23 cellular contexts compared by ENCODE assay signal in genomic region chr3:23607184-23607847, GRCh38.
"Had no signal": no experiment of that assay in that cellular context is flagged by ENCODE, and none has a peak within 500 bp of the region (broad histone marks: within the 10 kb centered on the region; RNA-seq: fewer than 3 reads in every experiment).

No MANE protein-coding gene starts in this region.

- H3K27me3 ChIP-seq: brain microvascular endothelial cell, colonic mucosa, transverse colon, vagina had no signal

- H3K4me3 Mint-ChIP-seq: activated B cell treated with CpG ODN at 0.5 μM for 24 hours; activated CD4-positive, alpha-beta T cell treated with anti-CD3 and anti-CD28 coated beads, Interleukin-2, amount 10 ng/mL, durations not matched to agents 24 days and 14 days; activated CD8-positive, alpha-beta T cell treated with anti-CD3 and anti-CD28 coated beads for 36 hours; activated naive CD8-positive, alpha-beta T cell treated with anti-CD3 and anti-CD28 coated beads for 36 hours; activated T-helper 17 cell treated with anti-CD3 and anti-CD28 coated beads, Interleukin-2, amount 50 U/mL, for 72 hours; neural crest cell; stimulated activated naive CD8-positive, alpha-beta T cell treated with anti-CD3 and anti-CD28 coated beads, Interleukin-15, Interleukin-2, amounts not matched to agents 100 ng/mL and 50 ng/mL, for 24 hours; T-cell had no signal

- H3K27ac ChIP-seq: brain microvascular endothelial cell, colonic mucosa, prostate gland, skin epidermis, transverse colon, vagina had no signal

- H3K9me3 Mint-ChIP-seq: activated B cell treated with CpG ODN at 0.5 μM for 24 hours; activated CD4-positive, alpha-beta T cell treated with anti-CD3 and anti-CD28 coated beads, Interleukin-2, amount 10 ng/mL, durations not matched to agents 24 days and 14 days; activated CD8-positive, alpha-beta T cell treated with anti-CD3 and anti-CD28 coated beads for 36 hours; activated naive CD8-positive, alpha-beta T cell treated with anti-CD3 and anti-CD28 coated beads for 36 hours; activated T-helper 17 cell treated with anti-CD3 and anti-CD28 coated beads, Interleukin-2, amount 50 U/mL, for 72 hours; neural crest cell; stimulated activated naive CD8-positive, alpha-beta T cell treated with anti-CD3 and anti-CD28 coated beads, Interleukin-15, Interleukin-2, amounts not matched to agents 100 ng/mL and 50 ng/mL, for 24 hours; T-cell had no signal

- H3K27me3 Mint-ChIP-seq: activated B cell treated with CpG ODN at 0.5 μM for 24 hours; activated CD8-positive, alpha-beta T cell treated with anti-CD3 and anti-CD28 coated beads for 36 hours; stimulated activated naive CD8-positive, alpha-beta T cell treated with anti-CD3 and anti-CD28 coated beads, Interleukin-15, Interleukin-2, amounts not matched to agents 100 ng/mL and 50 ng/mL, for 24 hours had no signal

- H3K27ac Mint-ChIP-seq: activated B cell treated with CpG ODN at 0.5 μM for 24 hours; activated CD4-positive, alpha-beta T cell treated with anti-CD3 and anti-CD28 coated beads, Interleukin-2, amount 10 ng/mL, durations not matched to agents 24 days and 14 days; activated CD8-positive, alpha-beta T cell treated with anti-CD3 and anti-CD28 coated beads for 36 hours; activated naive CD8-positive, alpha-beta T cell treated with anti-CD3 and anti-CD28 coated beads for 36 hours; activated T-helper 17 cell treated with anti-CD3 and anti-CD28 coated beads, Interleukin-2, amount 50 U/mL, for 72 hours; stimulated activated naive CD8-positive, alpha-beta T cell treated with anti-CD3 and anti-CD28 coated beads, Interleukin-15, Interleukin-2, amounts not matched to agents 100 ng/mL and 50 ng/mL, for 24 hours; T-cell had no signal

- H3K36me3 ChIP-seq: brain microvascular endothelial cell, colonic mucosa, prostate gland, transverse colon, vagina had no signal

- DNase-seq: activated B cell treated with CpG ODN at 0.5 μM for 24 hours; activated CD4-positive, alpha-beta T cell treated with anti-CD3 and anti-CD28 coated beads, Interleukin-2, amount 10 ng/mL, durations not matched to agents 24 days and 14 days; activated CD8-positive, alpha-beta T cell treated with anti-CD3 and anti-CD28 coated beads for 36 hours; activated naive CD4-positive, alpha-beta T cell; activated naive CD8-positive, alpha-beta T cell treated with anti-CD3 and anti-CD28 coated beads for 36 hours; activated T-cell treated with anti-CD3 and anti-CD28 coated beads, Interleukin-2, amount 50 U/mL, for 1 hour; brain microvascular endothelial cell; central memory CD4-positive, alpha-beta T cell; colonic mucosa; hippocampal formation; kidney; left ventricle myocardium superior; right cardiac atrium; stimulated activated CD4-positive, alpha-beta T cell treated with anti-CD3 and anti-CD28 coated beads, Interleukin-15, amount 100 ng/mL, for 24 hours; stimulated activated CD4-positive, alpha-beta T cell treated with anti-CD3 and anti-CD28 coated beads, Interleukin-2, amount 100 ng/mL, for 48 hours; T-cell; transverse colon had no signal

- ATAC-seq: activated CD8-positive, alpha-beta T cell treated with anti-CD3 and anti-CD28 coated beads for 36 hours; activated T-helper 17 cell treated with anti-CD3 and anti-CD28 coated beads, Interleukin-2, amount 50 U/mL, for 72 hours; left ventricle myocardium superior; right cardiac atrium; T-cell had no signal

- H3K9me3 ChIP-seq: colonic mucosa, prostate gland, transverse colon, vagina had no signal

- H3K4me1 ChIP-seq: colonic mucosa, prostate gland had no signal

- H3K4me1 Mint-ChIP-seq: activated CD4-positive, alpha-beta T cell treated with anti-CD3 and anti-CD28 coated beads, Interleukin-2, amount 10 ng/mL, durations not matched to agents 24 days and 14 days; activated naive CD8-positive, alpha-beta T cell treated with anti-CD3 and anti-CD28 coated beads for 36 hours; activated T-helper 17 cell treated with anti-CD3 and anti-CD28 coated beads, Interleukin-2, amount 50 U/mL, for 72 hours had no signal

- H3K36me3 Mint-ChIP-seq: activated naive CD8-positive, alpha-beta T cell treated with anti-CD3 and anti-CD28 coated beads for 36 hours; T-cell had no signal

- H3K4me3 ChIP-seq: colonic mucosa, prostate gland, skin epidermis, transverse colon, vagina had no signal
